In genomic region chr17:35460354-35460851, GRCh38 we compare ENCODE assay signal across 8 cellular contexts. TPM values are rescaled to one million over a fixed set of nuclear protein-coding genes. Genes with fewer than 3 reads are reported as not detected.
DNase-seq lines count a peak whose midpoint lies in the region; ATAC-seq and TF ChIP-seq lines count a peak whose summit lies in the region.

No MANE protein-coding gene starts in this region.

- peaks cover 3 to 19% (median 16%) of the 10 kb centered on the region in 3 donors for H3K36me3 Mint-ChIP-seq in CD8-positive, alpha-beta memory T cell
- H3K36me3 Mint-ChIP-seq in effector memory CD8-positive, alpha-beta T cell (ENCODE audit: insufficient read depth): peaks cover 15% of the 10 kb centered on the region

- peak overlapping the region; percentile 89 to 99 (median 96) for H3K27ac Mint-ChIP-seq in CD8-positive, alpha-beta memory T cell
- H3K27ac Mint-ChIP-seq in effector memory CD8-positive, alpha-beta T cell: peak overlapping the region; percentile 44 to 95

- peak overlapping the region; percentile 5 for H3K27ac ChIP-seq in CD8-positive, alpha-beta memory T cell (ENCODE audit: low read depth, low read length)
- H3K27ac ChIP-seq in GM23248: no peak overlapping the region

- no peaks in the 10 kb centered on the region for H3F3A ChIP-seq in GM23248 (ENCODE audit: insufficient read depth)

- peak; percentile 52 to 86 (median 73) for DNase-seq in CD8-positive, alpha-beta memory T cell
- DNase-seq in HPDE6-E6E7 (ENCODE audit: extremely low spot score) (peak; percentile 63), omental fat pad (ENCODE audit: low spot score) (no peak), GM23248 (no peak), NCI-H748 treated with DMSO at 0.1 percent for 48 hours (lab: John Stamatoyannopoulos, UW) (no peak)
- peak; percentile 22 to 33 for DNase-seq in activated CD4-positive, alpha-beta T cell treated with anti-CD3 and anti-CD28 coated beads for 4 hours
- peak; percentile 68 to 73 (median 72) for DNase-seq in effector memory CD8-positive, alpha-beta T cell

- TF ChIP-seq CTCF in omental fat pad (IDR thresholded peaks at IDR 0.05): no peak

- no peaks in the 10 kb centered on the region for H4K20me1 ChIP-seq in GM23248 (ENCODE audit: insufficient read depth)

- H3K4me2 ChIP-seq in GM23248 (ENCODE audit: unreplicated experiment): no peak overlapping the region

- no peaks in the 10 kb centered on the region for H3K27me3 ChIP-seq in CD8-positive, alpha-beta memory T cell (ENCODE audit: insufficient read depth, low read length, poor library complexity, severe bottlenecking)
- H3K27me3 ChIP-seq in GM23248 (replicated peaks; ENCODE audit: insufficient read depth): peaks cover 67% of the 10 kb centered on the region

- 16 to 24% methylated on average over 39 to 43 of the region's 44 CpGs for WGBS in GM23248 (ENCODE audit: low coverage in 1 of 2, low lambda C conversion rate in 2 of 2, missing lambda C conversion rate in 2 of 2), 2 experiments

- H3K27me3 Mint-ChIP-seq in CD8-positive, alpha-beta memory T cell: no peaks in the 10 kb centered on the region
- no peaks in the 10 kb centered on the region for H3K27me3 Mint-ChIP-seq in effector memory CD8-positive, alpha-beta T cell

- H3K36me3 ChIP-seq in CD8-positive, alpha-beta memory T cell (ENCODE audit: insufficient read depth, low read length): peaks cover 4% of the 10 kb centered on the region
- H3K36me3 ChIP-seq in GM23248 (ENCODE audit: low read depth): no peaks in the 10 kb centered on the region

- H3K9me3 ChIP-seq in CD8-positive, alpha-beta memory T cell (ENCODE audit: low read length): no peaks in the 10 kb centered on the region
- no peaks in the 10 kb centered on the region for H3K9me3 ChIP-seq in GM23248 (ENCODE audit: low read depth)

- no peak overlapping the region for H3K4me3 ChIP-seq in CD8-positive, alpha-beta memory T cell (ENCODE audit: low read length)
- H3K4me3 ChIP-seq in GM23248: no peak overlapping the region

- H3K4me1 Mint-ChIP-seq in CD8-positive, alpha-beta memory T cell: peaks cover 24 to 37% (median 37%) of the 10 kb centered on the region in 3 donors
- peaks cover 21 to 33% of the 10 kb centered on the region in 2 donors for H3K4me1 Mint-ChIP-seq in effector memory CD8-positive, alpha-beta T cell (ENCODE audit: low read depth in 2 of 2)

- no peak overlapping the region for H2AFZ ChIP-seq in GM23248

- peak overlapping the region; percentile 53 to 88 (median 80) for H3K4me3 Mint-ChIP-seq in CD8-positive, alpha-beta memory T cell
- H3K4me3 Mint-ChIP-seq in effector memory CD8-positive, alpha-beta T cell: peak overlapping the region; percentile 63 to 86

- CTCF ChIA-PET in CD8-positive, alpha-beta memory T cell (lab: Charles Lee): interaction anchor here (0.8 to 1.2 kb wide), 3 partner anchors 12 to 74 kb away, joined by 3 to 4 read pairs (median 4); partner anchors contain the start of gene SLFN13

- peaks cover 7% of the 10 kb centered on the region for H3K4me1 ChIP-seq in CD8-positive, alpha-beta memory T cell (ENCODE audit: insufficient read depth, low read length)
- H3K4me1 ChIP-seq in GM23248 (ENCODE audit: insufficient read depth): no peaks in the 10 kb centered on the region

- no peaks in the 10 kb centered on the region for H3K9me2 ChIP-seq in GM23248 (ENCODE audit: insufficient read depth)

- peak; percentile 83 for ATAC-seq in GM19463 (IDR thresholded peaks at IDR 0.05; ENCODE audit: unreplicated experiment)
- peak; percentile 93 for ATAC-seq in effector memory CD8-positive, alpha-beta T cell (replicated peaks)
- peak; percentile 77 for ATAC-seq in omental fat pad (ENCODE audit: low FRiP score)

- in situ Hi-C loops in GM23248 (cut with MboI): no loop called here

- POLR2A ChIA-PET in CD8-positive, alpha-beta memory T cell (lab: Charles Lee): interaction anchor here (0.5 to 0.6 kb wide), 2 partner anchors 85 to 1627 kb away, joined by 3 read pairs; no protein-coding TSS in a partner anchor

- no peaks in the 10 kb centered on the region for H3K79me2 ChIP-seq in GM23248 (ENCODE audit: insufficient read depth)

- H3K9ac ChIP-seq in GM23248: no peak overlapping the region

- H3K9me3 Mint-ChIP-seq in CD8-positive, alpha-beta memory T cell: peaks cover 0 to 13% (median 4%) of the 10 kb centered on the region in 5 donors
- peaks cover 7% of the 10 kb centered on the region in 2 donors for H3K9me3 Mint-ChIP-seq in effector memory CD8-positive, alpha-beta T cell

RNA-seq across cellular contexts. Expression of gene SLFN13, which starts 11.8 kb away (rescaled TPM):
- 10 to 100 TPM; 23.0 to 24.4 TPM for total RNA-seq in CD8-positive, alpha-beta memory T cell
- polyA plus RNA-seq in CD8-positive, alpha-beta memory T cell: 7.0 TPM
- total RNA-seq in omental fat pad: 10 to 100 TPM in 1 of 4 donors, 1 to 10 TPM in 3; 5.9 to 20.3 (median 7.4) TPM
- total RNA-seq in GM23248 (2014; rRNA removed; shearing (Covaris generic)): 1.6 and 2.4 TPM in 2 replicates
- polyA plus RNA-seq in GM23248 (2016; fragmentation: Nextera tagmentation; extraction: Ambion mirVana): 3.9 and 4.8 TPM in 2 replicates

RNA-seq across cellular contexts. Expression of gene SLFN12, which starts 28.1 kb away (rescaled TPM):
- total RNA-seq in CD8-positive, alpha-beta memory T cell: 1 to 10 TPM; 7.4 to 7.9 TPM
- 2.5 TPM for polyA plus RNA-seq in CD8-positive, alpha-beta memory T cell
- total RNA-seq in omental fat pad: 10 to 100 TPM in 2 of 4 donors, 1 to 10 TPM in 2; 9.0 to 24.7 (median 11.0) TPM
- total RNA-seq in GM23248 (2014; rRNA removed; shearing (Covaris generic)): 32.0 and 41.2 TPM in 2 replicates
- polyA plus RNA-seq in GM23248 (2016; fragmentation: Nextera tagmentation; extraction: Ambion mirVana): 15.1 and 15.9 TPM in 2 replicates

Comparison
In these comparisons a context has a peak if more than half of its experiments do, and no peak if none do; other contexts are left out.
1. DNase-seq: peak in CD8-positive, alpha-beta memory T cell (5 of 5), HPDE6-E6E7 (single experiment), activated CD4-positive, alpha-beta T cell treated with anti-CD3 and anti-CD28 coated beads for 4 hours (2 of 2) and effector memory CD8-positive, alpha-beta T cell (3 of 3); none in omental fat pad (single experiment), GM23248 (single experiment) and NCI-H748 treated with DMSO at 0.1 percent for 48 hours (single experiment).
2. Peak in every context shown above with its lines, with median percentiles within 50 percentile points of each other: ATAC-seq.